1 cellular context compared by ENCODE assay signal in the genomic region with DNA sequence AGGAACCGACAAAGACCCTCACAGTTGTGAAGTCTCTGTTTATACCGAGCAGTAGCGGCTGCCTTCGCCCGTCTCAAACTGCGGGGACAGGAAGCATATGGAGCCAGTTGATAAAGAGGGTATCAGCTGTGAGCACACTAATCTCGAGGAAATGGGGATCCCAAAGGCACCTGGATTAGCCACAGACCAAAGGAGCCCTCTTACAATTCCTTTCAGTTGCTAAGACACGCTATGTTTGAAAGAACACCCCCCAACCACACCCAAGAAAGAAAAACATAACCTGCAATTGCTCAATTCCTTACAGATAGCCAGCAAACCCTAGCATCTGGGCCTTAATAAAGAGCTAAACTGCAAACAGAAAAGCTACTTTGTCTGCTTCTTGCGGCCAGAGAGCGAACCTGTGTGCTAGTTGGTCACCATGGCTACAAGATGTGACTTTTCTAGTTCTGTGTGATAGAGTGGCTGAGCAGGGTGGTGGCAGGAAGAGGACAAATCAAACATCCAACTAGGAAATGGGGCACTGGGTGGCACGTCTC.
TF ChIP-seq lines count a peak whose summit lies in the region.

No MANE protein-coding gene starts in this region.

TF ChIP-seq in K562, 482 proteins besides CTCF, POLR2A, EP300 and RAD21 (continued from another document):
- 0 out of 4 replicates have a peak, but pooled peaks of 1 of the 2 experiments have one; percentile 20 for TF ChIP-seq FOXK2 (conservative IDR thresholded peaks at IDR 0.05 in 1 of 2, IDR thresholded peaks at IDR 0.05 in 1 of 2; ENCODE audit: low read depth in 2 of 2)
- TF ChIP-seq, protein P1, sequence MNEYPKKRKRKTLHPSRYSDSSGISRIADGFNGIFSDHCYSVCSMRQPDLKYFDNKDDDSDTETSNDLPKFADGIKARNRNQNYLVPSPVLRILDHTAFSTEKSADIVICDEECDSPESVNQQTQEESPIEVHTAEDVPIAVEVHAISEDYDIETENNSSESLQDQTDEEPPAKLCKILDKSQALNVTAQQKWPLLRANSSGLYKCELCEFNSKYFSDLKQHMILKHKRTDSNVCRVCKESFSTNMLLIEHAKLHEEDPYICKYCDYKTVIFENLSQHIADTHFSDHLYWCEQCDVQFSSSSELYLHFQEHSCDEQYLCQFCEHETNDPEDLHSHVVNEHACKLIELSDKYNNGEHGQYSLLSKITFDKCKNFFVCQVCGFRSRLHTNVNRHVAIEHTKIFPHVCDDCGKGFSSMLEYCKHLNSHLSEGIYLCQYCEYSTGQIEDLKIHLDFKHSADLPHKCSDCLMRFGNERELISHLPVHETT (CRISPR knock-in tag; conservative IDR thresholded peaks at IDR 0.05 in 1 of 2, IDR thresholded peaks at IDR 0.05 in 1 of 2) = peak in 1 of 2 experiments; percentile 38; a peak in 1 of 4 replicates
- TF ChIP-seq ETS1 (conservative IDR thresholded peaks at IDR 0.05; ENCODE audit: control insufficient read depth, low read depth, low read length) = peak; percentile 75
- peak; percentile 32; the same call in 1 of the 2 replicates for TF ChIP-seq ESRRA (IDR thresholded peaks at IDR 0.05; ENCODE audit: borderline replicate concordance, low read depth)
- no peak for TF ChIP-seq BRCA1 (IDR thresholded peaks at IDR 0.05)
- no peak for TF ChIP-seq BRCA1 (CRISPR knock-in tag; IDR thresholded peaks at IDR 0.05)
- TF ChIP-seq CTBP1 (IDR thresholded peaks at IDR 0.05; ENCODE audit: borderline replicate concordance) = peak; percentile 76; the same call in 1 of the 2 replicates
- peak; percentile 66 for TF ChIP-seq L3MBTL2 (IDR thresholded peaks at IDR 0.05)
- TF ChIP-seq CBFA2T2 (conservative IDR thresholded peaks at IDR 0.05) = peak; percentile 93
- TF ChIP-seq ZSCAN29 (IDR thresholded peaks at IDR 0.05) = no peak
- TF ChIP-seq CUX1 (CRISPR knock-in tag; IDR thresholded peaks at IDR 0.05) = no peak
- TF ChIP-seq ADNP (tag; IDR thresholded peaks at IDR 0.05) = 0 out of 2 replicates have a peak, but pooled peaks have one; percentile 47
- peak; percentile 78; the same call in 1 of the 2 replicates for TF ChIP-seq ZNF589 (CRISPR knock-in tag; IDR thresholded peaks at IDR 0.05; ENCODE audit: low read depth)
- peak; percentile 94 for TF ChIP-seq CEBPB (tag; IDR thresholded peaks at IDR 0.05)
- TF ChIP-seq, protein P2, sequence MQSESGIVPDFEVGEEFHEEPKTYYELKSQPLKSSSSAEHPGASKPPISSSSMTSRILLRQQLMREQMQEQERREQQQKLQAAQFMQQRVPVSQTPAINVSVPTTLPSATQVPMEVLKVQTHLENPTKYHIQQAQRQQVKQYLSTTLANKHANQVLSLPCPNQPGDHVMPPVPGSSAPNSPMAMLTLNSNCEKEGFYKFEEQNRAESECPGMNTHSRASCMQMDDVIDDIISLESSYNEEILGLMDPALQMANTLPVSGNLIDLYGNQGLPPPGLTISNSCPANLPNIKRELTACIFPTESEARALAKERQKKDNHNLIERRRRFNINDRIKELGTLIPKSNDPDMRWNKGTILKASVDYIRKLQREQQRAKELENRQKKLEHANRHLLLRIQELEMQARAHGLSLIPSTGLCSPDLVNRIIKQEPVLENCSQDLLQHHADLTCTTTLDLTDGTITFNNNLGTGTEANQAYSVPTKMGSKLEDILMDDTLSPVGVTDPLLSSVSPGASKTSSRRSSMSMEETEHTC (IDR thresholded peaks at IDR 0.05) = 0 out of 2 replicates have a peak, but pooled peaks have one; percentile 14
- TF ChIP-seq XRCC5 (IDR thresholded peaks at IDR 0.05; ENCODE audit: low read depth, low read length) = no peak
- peak; percentile 31; the same call in 1 of the 2 replicates for TF ChIP-seq MYC (IDR thresholded peaks at IDR 0.05; ENCODE audit: low read depth, low read length)
- TF ChIP-seq MYC (CRISPR knock-in tag; IDR thresholded peaks at IDR 0.05; ENCODE audit: borderline replicate concordance, low read depth) = no peak
- peak; percentile 86 for TF ChIP-seq CCNT2 (IDR thresholded peaks at IDR 0.05; ENCODE audit: borderline replicate concordance, extremely low read depth, insufficient read length, low read depth, low read length)
- TF ChIP-seq HNRNPK (IDR thresholded peaks at IDR 0.05; ENCODE audit: low read depth, low read length, poor library complexity, severe bottlenecking) = no peak
- no peak for TF ChIP-seq MEF2D (tag; conservative IDR thresholded peaks at IDR 0.05; ENCODE audit: low read depth)
- peak in 1 of 2 experiments; percentile 80; a peak in 1 of 4 replicates for TF ChIP-seq RCOR1 (IDR thresholded peaks at IDR 0.05; ENCODE audit: borderline replicate concordance in 1 of 2, low read depth in 2 of 2, low read length in 2 of 2)
- peak; percentile 81 to 92 for TF ChIP-seq TRIM24 (IDR thresholded peaks at IDR 0.05)
- TF ChIP-seq FOXJ3 (CRISPR knock-in tag; IDR thresholded peaks at IDR 0.05) = peak; percentile 75
- TF ChIP-seq ETV5 (CRISPR knock-in tag; IDR thresholded peaks at IDR 0.05; ENCODE audit: low read depth) = 0 out of 2 replicates have a peak, but pooled peaks have one; percentile 22
- peak; percentile 92 for TF ChIP-seq PML (IDR thresholded peaks at IDR 0.05; ENCODE audit: low read length)
- TF ChIP-seq SMARCE1 (IDR thresholded peaks at IDR 0.05) = peak; percentile 89
- TF ChIP-seq KLF1 (tag; IDR thresholded peaks at IDR 0.05) = peak; percentile 83
- TF ChIP-seq PHB2 (IDR thresholded peaks at IDR 0.05; ENCODE audit: low read depth) = peak; percentile 60; the same call in 1 of the 2 replicates
- TF ChIP-seq, protein P3, sequence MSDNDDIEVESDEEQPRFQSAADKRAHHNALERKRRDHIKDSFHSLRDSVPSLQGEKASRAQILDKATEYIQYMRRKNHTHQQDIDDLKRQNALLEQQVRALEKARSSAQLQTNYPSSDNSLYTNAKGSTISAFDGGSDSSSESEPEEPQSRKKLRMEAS (CRISPR knock-in tag; IDR thresholded peaks at IDR 0.05) = no peak
- peak; percentile 42; the same call in 1 of the 2 replicates for TF ChIP-seq GATAD2B (IDR thresholded peaks at IDR 0.05; ENCODE audit: borderline replicate concordance)
- TF ChIP-seq TAF9B (IDR thresholded peaks at IDR 0.05; ENCODE audit: partially characterized antibody) = no peak
- TF ChIP-seq CXXC5 (CRISPR knock-in tag; IDR thresholded peaks at IDR 0.05) = peak; percentile 65
- peak; percentile 93 for TF ChIP-seq MYNN (IDR thresholded peaks at IDR 0.05)
- no peak; the same call in 1 of the 2 replicates for TF ChIP-seq MYNN (CRISPR knock-in tag; IDR thresholded peaks at IDR 0.05)
